15 cellular contexts compared by ENCODE assay signal in genomic region chrY:21253455-21254248, GRCh38.
DNase-seq lines count a peak whose midpoint lies in the region; ATAC-seq lines count a peak whose summit lies in the region.
"Had no signal": no experiment of that assay in that cellular context is flagged by ENCODE, and none has a peak within 500 bp of the region (broad histone marks: within the 10 kb centered on the region; RNA-seq: fewer than 3 reads in every experiment).

No MANE protein-coding gene starts in this region.

- no peaks in the 10 kb centered on the region for H3K36me3 Mint-ChIP-seq in activated naive CD4-positive, alpha-beta T cell treated with anti-CD3 and anti-CD28 coated beads for 36 hours (ENCODE audit: low read depth)
- no peaks in the 10 kb centered on the region for H3K36me3 Mint-ChIP-seq in CD4-positive, CD25-positive, alpha-beta regulatory T cell
- peaks cover 29% of the 10 kb centered on the region for H3K36me3 Mint-ChIP-seq in T-helper 2 cell treated with Interferon-gamma antibody and Interleukin-4, amounts not matched to agents 5 μg/mL and 100 μg/mL, for 36 hours (ENCODE audit: low read depth)
- H3K36me3 Mint-ChIP-seq in effector memory CD8-positive, alpha-beta T cell (ENCODE audit: insufficient read depth), result peaks cover 6% of the 10 kb centered on the region
- H3K36me3 Mint-ChIP-seq: IgD-negative memory B cell had no signal

- CTCF ChIA-PET in activated naive CD4-positive, alpha-beta T cell treated with anti-CD3 and anti-CD28 coated beads for 36 hours (lab: Charles Lee), result interaction anchor here (1.2 kb wide), 1 partner anchor 73 kb away, joined by 4 read pairs; no protein-coding TSS in a partner anchor

- H3K27me3 ChIP-seq in CD4-positive, CD25-positive, alpha-beta regulatory T cell (ENCODE audit: control insufficient read depth, insufficient read depth, low read length), result no peaks in the 10 kb centered on the region
- H3K27me3 ChIP-seq: BE2C, Peyer's patch had no signal

- H3K36me3 ChIP-seq in CD4-positive, CD25-positive, alpha-beta regulatory T cell (ENCODE audit: control insufficient read depth, insufficient read depth, low read length), result no peaks in the 10 kb centered on the region
- H3K36me3 ChIP-seq: BE2C, Peyer's patch had no signal

- peak overlapping the region; percentile 84 for H3K27ac ChIP-seq in CD4-positive, CD25-positive, alpha-beta regulatory T cell (ENCODE audit: insufficient read depth, low read length, poor library complexity, severe bottlenecking)
- H3K27ac ChIP-seq: Peyer's patch had no signal

- no peak for ATAC-seq in CD4-positive, CD25-positive, alpha-beta regulatory T cell (ENCODE audit: low read depth in 2 of 2)
- ATAC-seq in effector memory CD8-positive, alpha-beta T cell (replicated peaks), result no peak
- no peak for ATAC-seq in HG02588 (IDR thresholded peaks at IDR 0.05; ENCODE audit: unreplicated experiment)
- no peak for ATAC-seq in GM21737 (IDR thresholded peaks at IDR 0.05; ENCODE audit: unreplicated experiment)
- ATAC-seq: GM23338 had no signal

- H3K9me3 ChIP-seq in CD4-positive, CD25-positive, alpha-beta regulatory T cell (ENCODE audit: control insufficient read depth in 2 of 2, low read length in 2 of 2), result no peaks in the 10 kb centered on the region
- H3K9me3 ChIP-seq: BE2C, Peyer's patch had no signal

- peak overlapping the region; percentile 90 for H3K27ac Mint-ChIP-seq in activated naive CD4-positive, alpha-beta T cell treated with anti-CD3 and anti-CD28 coated beads for 36 hours
- peak overlapping the region in 1 of 3 donors; percentile 98 for H3K27ac Mint-ChIP-seq in CD4-positive, CD25-positive, alpha-beta regulatory T cell
- peak overlapping the region; percentile 91 for H3K27ac Mint-ChIP-seq in T-helper 2 cell treated with Interferon-gamma antibody and Interleukin-4, amounts not matched to agents 5 μg/mL and 100 μg/mL, for 36 hours
- peak overlapping the region; percentile 66 to 93 for H3K27ac Mint-ChIP-seq in effector memory CD8-positive, alpha-beta T cell
- H3K27ac Mint-ChIP-seq: GM23338, IgD-negative memory B cell had no signal

- intact Hi-C loops in activated naive CD4-positive, alpha-beta T cell treated with anti-CD3 and anti-CD28 coated beads for 36 hours (cut with micrococcal nuclease), result loop anchor here (5.0 to 10.0 kb wide), 2 partner anchors 226 to 469 kb away; no protein-coding TSS in a partner anchor

- H3K9me3 Mint-ChIP-seq in activated naive CD4-positive, alpha-beta T cell treated with anti-CD3 and anti-CD28 coated beads for 36 hours, result no peaks in the 10 kb centered on the region
- no peaks in the 10 kb centered on the region for H3K9me3 Mint-ChIP-seq in CD4-positive, CD25-positive, alpha-beta regulatory T cell
- no peaks in the 10 kb centered on the region for H3K9me3 Mint-ChIP-seq in T-helper 2 cell treated with Interferon-gamma antibody and Interleukin-4, amounts not matched to agents 5 μg/mL and 100 μg/mL, for 36 hours
- no peaks in the 10 kb centered on the region for H3K9me3 Mint-ChIP-seq in effector memory CD8-positive, alpha-beta T cell
- H3K9me3 Mint-ChIP-seq: IgD-negative memory B cell had no signal

- DNase-seq in activated naive CD4-positive, alpha-beta T cell treated with anti-CD3 and anti-CD28 coated beads for 36 hours, result peak; percentile 25
- DNase-seq in activated naive CD4-positive, alpha-beta T cell treated with anti-CD3 and anti-CD28 coated beads, Interleukin-2, amount 50 U/mL, for 16 hours, result no peak
- no peak for DNase-seq in CD4-positive, CD25-positive, alpha-beta regulatory T cell
- no peak for DNase-seq in T-helper 2 cell treated with Interferon-gamma antibody and Interleukin-4, amounts not matched to agents 5 μg/mL and 100 μg/mL, for 36 hours (ENCODE audit: low spot score)
- DNase-seq in effector memory CD8-positive, alpha-beta T cell, result no peak
- DNase-seq: BE2C, GF-D8, NCI-H187 treated with DMSO at 0.1 percent for 48 hours, NCI-H2171 treated with DMSO at 0.1 percent for 48 hours, NCI-H82, Peyer's patch had no signal

- H3K4me1 ChIP-seq in CD4-positive, CD25-positive, alpha-beta regulatory T cell (ENCODE audit: control insufficient read depth, insufficient read depth, low read length, poor library complexity, severe bottlenecking), result peaks cover 4% of the 10 kb centered on the region
- H3K4me1 ChIP-seq: BE2C, Peyer's patch had no signal

- H3K27me3 Mint-ChIP-seq in activated naive CD4-positive, alpha-beta T cell treated with anti-CD3 and anti-CD28 coated beads for 36 hours (ENCODE audit: low read depth), result no peaks in the 10 kb centered on the region
- H3K27me3 Mint-ChIP-seq in CD4-positive, CD25-positive, alpha-beta regulatory T cell, result no peaks in the 10 kb centered on the region
- H3K27me3 Mint-ChIP-seq in T-helper 2 cell treated with Interferon-gamma antibody and Interleukin-4, amounts not matched to agents 5 μg/mL and 100 μg/mL, for 36 hours (ENCODE audit: low read depth), result no peaks in the 10 kb centered on the region
- H3K27me3 Mint-ChIP-seq in effector memory CD8-positive, alpha-beta T cell, result no peaks in the 10 kb centered on the region
- H3K27me3 Mint-ChIP-seq: IgD-negative memory B cell had no signal

- peak overlapping the region; percentile 55 for H3K4me3 Mint-ChIP-seq in activated naive CD4-positive, alpha-beta T cell treated with anti-CD3 and anti-CD28 coated beads for 36 hours
- H3K4me3 Mint-ChIP-seq in CD4-positive, CD25-positive, alpha-beta regulatory T cell, result peak overlapping the region in 1 of 4 donors; percentile 90
- peak overlapping the region; percentile 83 for H3K4me3 Mint-ChIP-seq in T-helper 2 cell treated with Interferon-gamma antibody and Interleukin-4, amounts not matched to agents 5 μg/mL and 100 μg/mL, for 36 hours
- peak overlapping the region in 1 of 2 donors; percentile 80 for H3K4me3 Mint-ChIP-seq in effector memory CD8-positive, alpha-beta T cell
- H3K4me3 Mint-ChIP-seq: GM23338, IgD-negative memory B cell had no signal

- peaks cover 39% of the 10 kb centered on the region for H3K4me1 Mint-ChIP-seq in activated naive CD4-positive, alpha-beta T cell treated with anti-CD3 and anti-CD28 coated beads for 36 hours (ENCODE audit: low read depth)
- peaks cover 0 to 11% (median 4%) of the 10 kb centered on the region in 4 donors for H3K4me1 Mint-ChIP-seq in CD4-positive, CD25-positive, alpha-beta regulatory T cell
- H3K4me1 Mint-ChIP-seq in T-helper 2 cell treated with Interferon-gamma antibody and Interleukin-4, amounts not matched to agents 5 μg/mL and 100 μg/mL, for 36 hours (ENCODE audit: low read depth), result peaks cover 45% of the 10 kb centered on the region
- peaks cover 13 to 53% of the 10 kb centered on the region in 2 donors for H3K4me1 Mint-ChIP-seq in effector memory CD8-positive, alpha-beta T cell (ENCODE audit: low read depth in 2 of 2)
- H3K4me1 Mint-ChIP-seq: GM23338, IgD-negative memory B cell had no signal

- H3K4me3 ChIP-seq in CD4-positive, CD25-positive, alpha-beta regulatory T cell (ENCODE audit: low read depth, low read length), result peak overlapping the region; percentile 98
- H3K4me3 ChIP-seq: GM23338, Peyer's patch had no signal
